ENCODE assay signal across 16 cellular contexts in genomic region chr15:84833447-84833846, GRCh38. TPM values are rescaled to one million over a fixed set of nuclear protein-coding genes. Genes with fewer than 3 reads are reported as not detected.
DNase-seq lines count a peak whose midpoint lies in the region; ATAC-seq, FAIRE-seq and TF ChIP-seq lines count a peak whose summit lies in the region.
"Had no signal": no experiment of that assay in that cellular context is flagged by ENCODE, and none has a peak within 500 bp of the region (broad histone marks: within the 10 kb centered on the region; RNA-seq: fewer than 3 reads in every experiment).

No MANE protein-coding gene starts in this region.

- peak overlapping the region; percentile 15; the same call in 1 of the 2 replicates for H3K4me2 ChIP-seq in K562 (ENCODE audit: insufficient read depth, low read length)

- in situ Hi-C loops in K562 (cut with MboI) (no loop called here), transverse colon (cut with MboI; ENCODE audit: low pct_ligation_motif_present in 1 of 4, low pct_unique_long_range_greater_than_20kb in 1 of 4, low sequenced_read_pairs in 3 of 4) (no loop called here)

- H3K4me1 Mint-ChIP-seq in CD8-positive, alpha-beta memory T cell, result no peaks in the 10 kb centered on the region
- H3K4me1 Mint-ChIP-seq: activated CD4-positive, alpha-beta T cell treated with anti-CD3 and anti-CD28 coated beads, Interleukin-2, amount 10 ng/mL, durations not matched to agents 7 days and 5 days; stimulated activated effector memory CD8-positive, alpha-beta T cell treated with anti-CD3 and anti-CD28 coated beads, Interleukin-12 subunit alpha, Interleukin-12 subunit beta, amount 100 ng/mL, for 72 hours had no signal

- H3K4me1 ChIP-seq in K562 (replicated peaks in 1 of 2; ENCODE audit: control insufficient read depth in 2 of 2, insufficient read depth in 2 of 2, low read length in 2 of 2) (peaks cover 7 to 21% of the 10 kb centered on the region in 2 experiments; a peak in 3 of 5 replicates), transverse colon (peaks cover 0 to 9% (median 1%) of the 10 kb centered on the region in 4 donors)
- H3K4me1 ChIP-seq in CD8-positive, alpha-beta memory T cell (ENCODE audit: insufficient read depth, low read length), result no peaks in the 10 kb centered on the region

- no peak overlapping the region for H3K27ac ChIP-seq in K562 (ENCODE audit: extremely low read depth, low read depth, low read length)
- no peak overlapping the region for H3K27ac ChIP-seq in transverse colon
- H3K27ac ChIP-seq in CD8-positive, alpha-beta memory T cell (ENCODE audit: low read depth, low read length), result no peak overlapping the region
- H3K27ac ChIP-seq: epithelial cell of prostate had no signal

- no peak overlapping the region for H3K4me3 Mint-ChIP-seq in CD8-positive, alpha-beta memory T cell
- H3K4me3 Mint-ChIP-seq: activated CD4-positive, alpha-beta T cell treated with anti-CD3 and anti-CD28 coated beads, Interleukin-2, amount 10 ng/mL, durations not matched to agents 7 days and 5 days; activated T-helper 1 cell treated with anti-CD3 and anti-CD28 coated beads, Interleukin-12 subunit alpha, Interleukin-12 subunit beta, Interleukin-2, Interleukin-4 antibody, amounts not matched to agents 30 ng/mL and 10 ng/mL and 1 ng/mL, durations not matched to agents 14 hours and 24 hours and 36 hours; brain; stimulated activated effector memory CD8-positive, alpha-beta T cell treated with anti-CD3 and anti-CD28 coated beads, Interleukin-12 subunit alpha, Interleukin-12 subunit beta, amount 100 ng/mL, for 72 hours had no signal

- peak; percentile 77 for ATAC-seq in K562
- ATAC-seq in HG02678 (IDR thresholded peaks at IDR 0.05; ENCODE audit: unreplicated experiment), result no peak
- no peak for ATAC-seq in GM21381 (IDR thresholded peaks at IDR 0.05; ENCODE audit: unreplicated experiment)
- ATAC-seq: mucosa of descending colon; stimulated activated effector memory CD8-positive, alpha-beta T cell treated with anti-CD3 and anti-CD28 coated beads, Interleukin-12 subunit alpha, Interleukin-12 subunit beta, amount 100 ng/mL, for 72 hours had no signal

- TF ChIP-seq CTCF in K562 (IDR thresholded peaks at IDR 0.05 in 2 of 3, conservative IDR thresholded peaks at IDR 0.05 in 1 of 3; ENCODE audit: insufficient read depth in 2 of 3, low read depth in 1 of 3, low read length in 3 of 3), result no peak
- no peak for TF ChIP-seq CTCF in transverse colon (IDR thresholded peaks at IDR 0.05)

- CTCF ChIA-PET in K562 (lab: Yijun Ruan, JAX; ENCODE audit: low intra/inter-chr PET ratio), result no interaction called here
- CTCF ChIA-PET in CD8-positive, alpha-beta memory T cell (lab: Charles Lee), result no interaction called here

- no TSS peak for BruUV-seq in K562 (replicated peaks; lab: Mats Ljungman, UMichigan)

- H3K9ac ChIP-seq in K562 (ENCODE audit: insufficient read depth in 1 of 2, low read depth in 2 of 2, low read length in 2 of 2), result peak overlapping the region; percentile 30 to 41; a peak in 1 of 4 replicates

- peaks cover 9 to 11% of the 10 kb centered on the region in 2 donors for H3K27me3 Mint-ChIP-seq in CD8-positive, alpha-beta memory T cell

- no peak overlapping the region for H3K27ac Mint-ChIP-seq in CD8-positive, alpha-beta memory T cell
- H3K27ac Mint-ChIP-seq: activated CD4-positive, alpha-beta T cell treated with anti-CD3 and anti-CD28 coated beads, Interleukin-2, amount 10 ng/mL, durations not matched to agents 7 days and 5 days; activated T-helper 1 cell treated with anti-CD3 and anti-CD28 coated beads, Interleukin-12 subunit alpha, Interleukin-12 subunit beta, Interleukin-2, Interleukin-4 antibody, amounts not matched to agents 30 ng/mL and 10 ng/mL and 1 ng/mL, durations not matched to agents 14 hours and 24 hours and 36 hours; stimulated activated effector memory CD8-positive, alpha-beta T cell treated with anti-CD3 and anti-CD28 coated beads, Interleukin-12 subunit alpha, Interleukin-12 subunit beta, amount 100 ng/mL, for 72 hours had no signal

- H3K9me1 ChIP-seq in K562 (ENCODE audit: control insufficient read depth, insufficient read depth, low read length), result no peaks in the 10 kb centered on the region

- DNase-seq in AG08395 (ENCODE audit: low spot score), result peak; percentile 38
- DNase-seq in M059J (ENCODE audit: low read depth), result peak; percentile 80
- DNase-seq in K562 (ENCODE audit: extremely low read depth in 1 of 4, low spot score in 3 of 4), result peak in 2 of 4 experiments; percentile 52 to 67
- DNase-seq in iris pigment epithelial cell (ENCODE audit: low read depth), result peak; percentile 70
- DNase-seq in transverse colon, result no peak
- DNase-seq in CD8-positive, alpha-beta memory T cell, result no peak
- DNase-seq: activated CD4-positive, alpha-beta T cell treated with anti-CD3 and anti-CD28 coated beads, Interleukin-2, amount 10 ng/mL, durations not matched to agents 7 days and 5 days; mucosa of descending colon; stimulated activated CD4-positive, alpha-beta T cell treated with anti-CD3 and anti-CD28 coated beads, Interleukin-2, amount 100 ng/mL, for 48 hours had no signal

- FAIRE-seq in K562 (lab: Jason Lieb, UNC), result peak; percentile 89
- FAIRE-seq: GM12891 had no signal

- WGBS in K562 (ENCODE audit: insufficient coverage, low coverage, missing lambda C conversion rate), result 15% methylated on average over 3 of the region's 4 CpGs
- WGBS in transverse colon (ENCODE audit: low coverage in 1 of 2), 2 donors, result 40 to 70% methylated on average over 1 to 4 of the region's 4 CpGs

- H3K9me3 ChIP-seq in K562 (replicated peaks; ENCODE audit: control insufficient read depth, insufficient read depth, low read depth, low read length), result no peaks in the 10 kb centered on the region
- H3K9me3 ChIP-seq in transverse colon, result no peaks in the 10 kb centered on the region
- H3K9me3 ChIP-seq in CD8-positive, alpha-beta memory T cell (ENCODE audit: low read length), result no peaks in the 10 kb centered on the region
- H3K9me3 ChIP-seq: mucosa of descending colon had no signal

- no peak for TF ChIP-seq POLR2A in K562 (conservative IDR thresholded peaks at IDR 0.05)
- no peak for TF ChIP-seq POLR2A in transverse colon (IDR thresholded peaks at IDR 0.05)

- no peaks in the 10 kb centered on the region for H4K20me1 ChIP-seq in K562 (replicated peaks; ENCODE audit: control insufficient read depth, insufficient read depth, low read length)

- POLR2A ChIA-PET in K562 (lab: Yijun Ruan, JAX), result interaction anchor here (0.6 to 1.1 kb wide), 4 partner anchors 20 to 262 kb away, joined by 3 read pairs; no protein-coding TSS in a partner anchor
- POLR2A ChIA-PET in CD8-positive, alpha-beta memory T cell (lab: Charles Lee), result no interaction called here

- no peaks in the 10 kb centered on the region for H3K9me3 Mint-ChIP-seq in CD8-positive, alpha-beta memory T cell
- H3K9me3 Mint-ChIP-seq: activated CD4-positive, alpha-beta T cell treated with anti-CD3 and anti-CD28 coated beads, Interleukin-2, amount 10 ng/mL, durations not matched to agents 7 days and 5 days; activated T-helper 1 cell treated with anti-CD3 and anti-CD28 coated beads, Interleukin-12 subunit alpha, Interleukin-12 subunit beta, Interleukin-2, Interleukin-4 antibody, amounts not matched to agents 30 ng/mL and 10 ng/mL and 1 ng/mL, durations not matched to agents 14 hours and 24 hours and 36 hours; brain; stimulated activated effector memory CD8-positive, alpha-beta T cell treated with anti-CD3 and anti-CD28 coated beads, Interleukin-12 subunit alpha, Interleukin-12 subunit beta, amount 100 ng/mL, for 72 hours had no signal

- intact Hi-C loops in K562 (cut with micrococcal nuclease) (no loop called here), transverse colon (cut with DNase I; ENCODE audit: low total_unique reads) (no loop called here)

- H3K4me3 ChIP-seq in K562 (no peak overlapping the region), transverse colon (no peak overlapping the region)
- no peak overlapping the region for H3K4me3 ChIP-seq in CD8-positive, alpha-beta memory T cell (ENCODE audit: low read length)
- H3K4me3 ChIP-seq: mucosa of descending colon had no signal

- H3K36me3 ChIP-seq in K562 (ENCODE audit: control insufficient read depth, insufficient read depth, low read length) (no peaks in the 10 kb centered on the region), transverse colon (no peaks in the 10 kb centered on the region)
- H3K36me3 ChIP-seq in CD8-positive, alpha-beta memory T cell (ENCODE audit: insufficient read depth, low read length), result no peaks in the 10 kb centered on the region

- H3K36me3 Mint-ChIP-seq in CD8-positive, alpha-beta memory T cell, result no peaks in the 10 kb centered on the region
- H3K36me3 Mint-ChIP-seq: brain; stimulated activated effector memory CD8-positive, alpha-beta T cell treated with anti-CD3 and anti-CD28 coated beads, Interleukin-12 subunit alpha, Interleukin-12 subunit beta, amount 100 ng/mL, for 72 hours had no signal

- TF ChIP-seq RAD21 in K562 (CRISPR knock-in tag; conservative IDR thresholded peaks at IDR 0.05 in 1 of 2, IDR thresholded peaks at IDR 0.05 in 1 of 2), result no peak

- H2AFZ ChIP-seq in K562 (ENCODE audit: low read depth, low read length), result no peak overlapping the region; the same call in none of the 2 replicates

- peaks cover 0 to 4% of the 10 kb centered on the region in 2 experiments; a peak in 2 of 5 replicates for H3K27me3 ChIP-seq in K562 (ENCODE audit: control insufficient read depth in 2 of 2, insufficient read depth in 2 of 2, low read length in 2 of 2)
- H3K27me3 ChIP-seq in transverse colon, result no peaks in the 10 kb centered on the region
- peaks cover 4% of the 10 kb centered on the region for H3K27me3 ChIP-seq in CD8-positive, alpha-beta memory T cell (ENCODE audit: insufficient read depth, low read length, poor library complexity, severe bottlenecking)

- TF ChIP-seq EP300 in K562 (IDR thresholded peaks at IDR 0.05; ENCODE audit: low read length) (no peak), transverse colon (IDR thresholded peaks at IDR 0.05; ENCODE audit: low read depth) (no peak)

- no peaks in the 10 kb centered on the region for H3K79me2 ChIP-seq in K562 (ENCODE audit: control insufficient read depth, insufficient read depth, low read length)

RNA-seq across cellular contexts. Expression of gene ALPK3, which starts 16.3 kb away (rescaled TPM):
- 0.25 and 1.0 TPM in 2 replicates for total RNA-seq in M059J (2014; rRNA removed; shearing (Covaris generic))
- 0.23 and 0.32 TPM in 2 replicates for total RNA-seq in K562 (2011; cell fraction: chromatin; rRNA removed; ENCODE audit: low replicate concordance)
- total RNA-seq in K562 (2011; cell fraction: nucleolus; rRNA removed), result 0.13 and 0.33 TPM in 2 replicates
- total RNA-seq in K562 (2011; cell fraction: nucleoplasm; rRNA removed), result 0.23 and 0.37 TPM in 2 replicates
- 0.05 and 0.08 TPM in 2 replicates for total RNA-seq in K562 (2014; rRNA removed)
- total RNA-seq in K562 (2014; rRNA removed; fragmentation: Illumina TruSeq; extraction: Trizol), result 0.03 and 0.07 TPM in 2 replicates
- 0.07 and 0.15 TPM in 2 replicates for total RNA-seq in K562 (2015; rRNA removed; fragmentation: Illumina TruSeq; extraction: Trizol)
- total RNA-seq in K562 (2021), result 0.07 and 0.13 TPM in 2 replicates
- polyA plus RNA-seq in K562 (2011; rRNA removed), result 0.07 and 0.20 TPM in 2 replicates
- 0.12 and 0.39 TPM in 2 replicates for polyA plus RNA-seq in K562 (2011; cell fraction: cytosol; rRNA removed)
- 0.20 and 0.25 TPM in 2 replicates for polyA plus RNA-seq in K562 (2011; cell fraction: nucleus; rRNA removed)
- polyA plus RNA-seq in K562 (2012), result 0.12 and 0.26 TPM in 2 replicates
- polyA plus RNA-seq in K562 (2014; fragmentation: Illumina TruSeq; extraction: Trizol), result 0.04 and 0.08 TPM in 2 replicates
- polyA plus RNA-seq in K562 (2014; fragmentation: Nextera tagmentation; extraction: Ambion mirVana), result not detected
- polyA plus RNA-seq in K562 (2014; rRNA removed), result 0.09 and 1.0 TPM in 2 replicates
- polyA minus RNA-seq in K562 (2011; rRNA and poly(A)+ RNA removed), result 0.03 and 0.07 TPM in 2 replicates
- 0.18 TPM in 1 of 2 replicates, not detected in the other for polyA minus RNA-seq in K562 (2011; cell fraction: cytosol; rRNA and poly(A)+ RNA removed)
- polyA minus RNA-seq in K562 (2011; cell fraction: nucleus; rRNA and poly(A)+ RNA removed), result 0.22 and 0.27 TPM in 2 replicates
- total RNA-seq in transverse colon, result 1 to 10 TPM; 1.1 to 4.6 (median 2.8) TPM
- under 1 TPM; 0.07 to 0.18 TPM for total RNA-seq in CD8-positive, alpha-beta memory T cell
- 0.03 TPM for polyA plus RNA-seq in CD8-positive, alpha-beta memory T cell

RNA-seq across cellular contexts. Expression of gene SLC28A1, which starts 51.0 kb away (rescaled TPM):
- total RNA-seq in M059J (2014; rRNA removed; shearing (Covaris generic)), result not detected in 2 replicates
- 0.14 TPM in 1 of 2 replicates, not detected in the other for total RNA-seq in K562 (2011; cell fraction: chromatin; rRNA removed; ENCODE audit: low replicate concordance)
- total RNA-seq in K562 (2011; cell fraction: nucleolus; rRNA removed), result 0.26 TPM in 1 of 2 replicates, not detected in the other
- 0.15 TPM in 1 of 2 replicates, not detected in the other for total RNA-seq in K562 (2011; cell fraction: nucleoplasm; rRNA removed)
- total RNA-seq in K562 (2014; rRNA removed), result not detected in 2 replicates
- total RNA-seq in K562 (2014; rRNA removed; fragmentation: Illumina TruSeq; extraction: Trizol), result not detected in 2 replicates
- total RNA-seq in K562 (2015; rRNA removed; fragmentation: Illumina TruSeq; extraction: Trizol), result not detected in 2 replicates
- total RNA-seq in K562 (2021), result not detected in 2 replicates
- polyA plus RNA-seq in K562 (2011; rRNA removed), result not detected in 2 replicates
- polyA plus RNA-seq in K562 (2011; cell fraction: cytosol; rRNA removed), result 0.06 TPM in 1 of 2 replicates, not detected in the other
- polyA plus RNA-seq in K562 (2011; cell fraction: nucleus; rRNA removed), result 0.06 TPM in 1 of 2 replicates, not detected in the other
- not detected in 2 replicates for polyA plus RNA-seq in K562 (2012)
- polyA plus RNA-seq in K562 (2014; fragmentation: Illumina TruSeq; extraction: Trizol), result not detected in 2 replicates
- under 1 TPM in 1 of 2 experiments, not detected in 1; 0.04 TPM for polyA plus RNA-seq in K562 (2014; fragmentation: Nextera tagmentation; extraction: Ambion mirVana)
- not detected in 2 replicates for polyA plus RNA-seq in K562 (2014; rRNA removed)
- not detected in 2 replicates for polyA minus RNA-seq in K562 (2011; rRNA and poly(A)+ RNA removed)
- polyA minus RNA-seq in K562 (2011; cell fraction: cytosol; rRNA and poly(A)+ RNA removed), result not detected in 2 replicates
- not detected in 2 replicates for polyA minus RNA-seq in K562 (2011; cell fraction: nucleus; rRNA and poly(A)+ RNA removed)
- not detected for total RNA-seq in transverse colon
- total RNA-seq in CD8-positive, alpha-beta memory T cell, result not detected
- not detected for polyA plus RNA-seq in CD8-positive, alpha-beta memory T cell
- total RNA-seq: activated CD4-positive, alpha-beta T cell treated with anti-CD3 and anti-CD28 coated beads, Interleukin-2, amount 10 ng/mL, durations not matched to agents 7 days and 5 days; activated T-helper 1 cell treated with anti-CD3 and anti-CD28 coated beads, Interleukin-12 subunit alpha, Interleukin-12 subunit beta, Interleukin-2, Interleukin-4 antibody, amounts not matched to agents 30 ng/mL and 10 ng/mL and 1 ng/mL, durations not matched to agents 14 hours and 24 hours and 36 hours; mucosa of descending colon had no signal

Comparison
In these comparisons a context has a peak if more than half of its experiments do, and no peak if none do; other contexts are left out.
1. DNase-seq: peak in AG08395 (single experiment), M059J (single experiment) and iris pigment epithelial cell (single experiment); none in transverse colon (single experiment) and CD8-positive, alpha-beta memory T cell (0 of 5).